ENCODE assay signal across 1 cellular context in the genomic region with DNA sequence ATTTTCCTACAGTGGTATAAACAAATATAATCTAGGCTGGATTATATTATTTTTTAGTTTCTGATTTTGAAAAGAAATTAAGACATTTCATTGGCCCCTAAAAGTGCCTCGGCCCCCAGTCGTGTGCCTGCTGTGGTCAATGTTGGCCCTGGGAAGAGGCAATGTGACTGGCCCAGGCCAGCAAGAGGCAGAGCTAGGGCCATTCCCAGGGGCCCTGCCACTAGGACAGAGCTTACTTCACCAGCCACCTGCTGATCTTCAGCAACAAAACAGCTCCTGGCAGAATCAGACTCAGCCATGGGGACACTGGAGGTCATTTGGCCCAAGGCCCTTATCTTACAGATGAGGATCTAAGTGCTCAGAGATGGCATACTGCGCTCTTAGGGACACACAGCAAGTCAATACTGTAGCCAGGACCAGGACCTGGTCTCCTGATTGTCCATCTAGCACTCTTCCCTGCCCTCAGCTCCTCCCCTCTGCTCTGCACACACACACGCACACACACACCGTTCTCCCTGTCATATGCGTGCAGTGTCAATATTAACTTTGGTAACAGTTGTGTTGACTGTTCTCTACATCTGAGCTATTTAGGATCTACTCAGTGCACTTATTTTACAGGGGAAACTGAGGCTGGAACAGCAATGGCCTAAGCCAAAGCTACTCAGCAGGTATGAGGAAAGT.
TF ChIP-seq lines count a peak whose summit lies in the region.

No MANE protein-coding gene starts in this region.

TF ChIP-seq in HepG2, 621 proteins besides CTCF, POLR2A, EP300 and RAD21 (continued from another document and continues in another):
- TF ChIP-seq PHF20 (CRISPR knock-in tag; IDR thresholded peaks at IDR 0.05) (no peak), ZSCAN25 (CRISPR knock-in tag; IDR thresholded peaks at IDR 0.05) (peak; percentile 96), HMG20A (CRISPR knock-in tag; IDR thresholded peaks at IDR 0.05; ENCODE audit: borderline replicate concordance) (no peak), BORCS8-MEF2B (CRISPR knock-in tag; IDR thresholded peaks at IDR 0.05) (no peak), JUN (CRISPR knock-in tag; IDR thresholded peaks at IDR 0.05) (no peak), NKX3-1 (CRISPR knock-in tag; IDR thresholded peaks at IDR 0.05) (no peak), PPARG (CRISPR knock-in tag; conservative IDR thresholded peaks at IDR 0.05) (no peak), RARA (CRISPR knock-in tag; IDR thresholded peaks at IDR 0.05) (0 out of 2 replicates have a peak, but pooled peaks have one; percentile 35), ZNF331 (CRISPR knock-in tag; IDR thresholded peaks at IDR 0.05) (no peak), ELF1 (CRISPR knock-in tag; IDR thresholded peaks at IDR 0.05) (no peak), ZNF138 (CRISPR knock-in tag; IDR thresholded peaks at IDR 0.05; ENCODE audit: low read depth) (no peak), ZKSCAN5 (CRISPR knock-in tag; IDR thresholded peaks at IDR 0.05) (no peak), ARNTL (CRISPR knock-in tag; IDR thresholded peaks at IDR 0.05) (no peak), YEATS2 (CRISPR knock-in tag; IDR thresholded peaks at IDR 0.05; ENCODE audit: borderline replicate concordance) (no peak), ATM (IDR thresholded peaks at IDR 0.05; ENCODE audit: borderline replicate concordance) (no peak), ZNF792 (CRISPR knock-in tag; IDR thresholded peaks at IDR 0.05) (no peak), TSC22D2 (CRISPR knock-in tag; IDR thresholded peaks at IDR 0.05; ENCODE audit: borderline replicate concordance) (no peak), ZNF230 (CRISPR knock-in tag; IDR thresholded peaks at IDR 0.05) (no peak), ZNF724P (CRISPR knock-in tag; IDR thresholded peaks at IDR 0.05; ENCODE audit: borderline replicate concordance) (no peak), HHEX (CRISPR knock-in tag; IDR thresholded peaks at IDR 0.05) (peak; percentile 83), ZNF224 (CRISPR knock-in tag; IDR thresholded peaks at IDR 0.05) (no peak), SAFB2 (CRISPR knock-in tag; IDR thresholded peaks at IDR 0.05; ENCODE audit: borderline replicate concordance, low read depth) (no peak), IKZF4 (CRISPR knock-in tag; IDR thresholded peaks at IDR 0.05; ENCODE audit: borderline replicate concordance, low read depth, not compliant biosample characterization) (no peak), ZNF569 (CRISPR knock-in tag; IDR thresholded peaks at IDR 0.05; ENCODE audit: borderline replicate concordance) (no peak), SOX6 (IDR thresholded peaks at IDR 0.05) (no peak), SOX6 (CRISPR knock-in tag; IDR thresholded peaks at IDR 0.05) (peak; percentile 51), PCBP2 (optimal IDR thresholded peaks at IDR 0.05; ENCODE audit: low read depth, low read length, poor library complexity, severe bottlenecking) (no peak), HNRNPK (IDR thresholded peaks at IDR 0.05; ENCODE audit: low read depth, low read length, poor library complexity, severe bottlenecking) (no peak), ZNF256 (CRISPR knock-in tag; conservative IDR thresholded peaks at IDR 0.05) (no peak), ZNF589 (CRISPR knock-in tag; conservative IDR thresholded peaks at IDR 0.05) (no peak), JUNB (CRISPR knock-in tag; IDR thresholded peaks at IDR 0.05; ENCODE audit: borderline replicate concordance) (no peak), ZNF263 (CRISPR knock-in tag; IDR thresholded peaks at IDR 0.05) (no peak), ZNF552 (CRISPR knock-in tag; IDR thresholded peaks at IDR 0.05; ENCODE audit: borderline replicate concordance) (no peak), ZSCAN21 (CRISPR knock-in tag; IDR thresholded peaks at IDR 0.05; ENCODE audit: borderline replicate concordance) (no peak), ZFX (CRISPR knock-in tag; IDR thresholded peaks at IDR 0.05; ENCODE audit: low read depth) (no peak)
- TF ChIP-seq, protein P1, sequence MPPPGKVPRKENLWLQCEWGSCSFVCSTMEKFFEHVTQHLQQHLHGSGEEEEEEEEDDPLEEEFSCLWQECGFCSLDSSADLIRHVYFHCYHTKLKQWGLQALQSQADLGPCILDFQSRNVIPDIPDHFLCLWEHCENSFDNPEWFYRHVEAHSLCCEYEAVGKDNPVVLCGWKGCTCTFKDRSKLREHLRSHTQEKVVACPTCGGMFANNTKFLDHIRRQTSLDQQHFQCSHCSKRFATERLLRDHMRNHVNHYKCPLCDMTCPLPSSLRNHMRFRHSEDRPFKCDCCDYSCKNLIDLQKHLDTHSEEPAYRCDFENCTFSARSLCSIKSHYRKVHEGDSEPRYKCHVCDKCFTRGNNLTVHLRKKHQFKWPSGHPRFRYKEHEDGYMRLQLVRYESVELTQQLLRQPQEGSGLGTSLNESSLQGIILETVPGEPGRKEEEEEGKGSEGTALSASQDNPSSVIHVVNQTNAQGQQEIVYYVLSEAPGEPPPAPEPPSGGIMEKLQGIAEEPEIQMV (CRISPR knock-in tag; IDR thresholded peaks at IDR 0.05; ENCODE audit: low read depth) = no peak
- TF ChIP-seq, protein P2, sequence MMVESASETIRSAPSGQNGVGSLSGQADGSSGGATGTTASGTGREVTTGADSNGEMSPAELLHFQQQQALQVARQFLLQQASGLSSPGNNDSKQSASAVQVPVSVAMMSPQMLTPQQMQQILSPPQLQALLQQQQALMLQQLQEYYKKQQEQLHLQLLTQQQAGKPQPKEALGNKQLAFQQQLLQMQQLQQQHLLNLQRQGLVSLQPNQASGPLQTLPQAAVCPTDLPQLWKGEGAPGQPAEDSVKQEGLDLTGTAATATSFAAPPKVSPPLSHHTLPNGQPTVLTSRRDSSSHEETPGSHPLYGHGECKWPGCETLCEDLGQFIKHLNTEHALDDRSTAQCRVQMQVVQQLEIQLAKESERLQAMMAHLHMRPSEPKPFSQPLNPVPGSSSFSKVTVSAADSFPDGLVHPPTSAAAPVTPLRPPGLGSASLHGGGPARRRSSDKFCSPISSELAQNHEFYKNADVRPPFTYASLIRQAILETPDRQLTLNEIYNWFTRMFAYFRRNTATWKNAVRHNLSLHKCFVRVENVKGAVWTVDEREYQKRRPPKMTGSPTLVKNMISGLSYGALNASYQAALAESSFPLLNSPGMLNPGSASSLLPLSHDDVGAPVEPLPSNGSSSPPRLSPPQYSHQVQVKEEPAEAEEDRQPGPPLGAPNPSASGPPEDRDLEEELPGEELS (CRISPR knock-in tag; IDR thresholded peaks at IDR 0.05) = peak; percentile 72
- TF ChIP-seq, protein P3, sequence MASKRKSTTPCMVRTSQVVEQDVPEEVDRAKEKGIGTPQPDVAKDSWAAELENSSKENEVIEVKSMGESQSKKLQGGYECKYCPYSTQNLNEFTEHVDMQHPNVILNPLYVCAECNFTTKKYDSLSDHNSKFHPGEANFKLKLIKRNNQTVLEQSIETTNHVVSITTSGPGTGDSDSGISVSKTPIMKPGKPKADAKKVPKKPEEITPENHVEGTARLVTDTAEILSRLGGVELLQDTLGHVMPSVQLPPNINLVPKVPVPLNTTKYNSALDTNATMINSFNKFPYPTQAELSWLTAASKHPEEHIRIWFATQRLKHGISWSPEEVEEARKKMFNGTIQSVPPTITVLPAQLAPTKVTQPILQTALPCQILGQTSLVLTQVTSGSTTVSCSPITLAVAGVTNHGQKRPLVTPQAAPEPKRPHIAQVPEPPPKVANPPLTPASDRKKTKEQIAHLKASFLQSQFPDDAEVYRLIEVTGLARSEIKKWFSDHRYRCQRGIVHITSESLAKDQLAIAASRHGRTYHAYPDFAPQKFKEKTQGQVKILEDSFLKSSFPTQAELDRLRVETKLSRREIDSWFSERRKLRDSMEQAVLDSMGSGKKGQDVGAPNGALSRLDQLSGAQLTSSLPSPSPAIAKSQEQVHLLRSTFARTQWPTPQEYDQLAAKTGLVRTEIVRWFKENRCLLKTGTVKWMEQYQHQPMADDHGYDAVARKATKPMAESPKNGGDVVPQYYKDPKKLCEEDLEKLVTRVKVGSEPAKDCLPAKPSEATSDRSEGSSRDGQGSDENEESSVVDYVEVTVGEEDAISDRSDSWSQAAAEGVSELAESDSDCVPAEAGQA (IDR thresholded peaks at IDR 0.05; ENCODE audit: low read depth) = no peak
- TF ChIP-seq, protein P3 (CRISPR knock-in tag; IDR thresholded peaks at IDR 0.05; ENCODE audit: borderline replicate concordance) = no peak
- TF ChIP-seq, protein P4, sequence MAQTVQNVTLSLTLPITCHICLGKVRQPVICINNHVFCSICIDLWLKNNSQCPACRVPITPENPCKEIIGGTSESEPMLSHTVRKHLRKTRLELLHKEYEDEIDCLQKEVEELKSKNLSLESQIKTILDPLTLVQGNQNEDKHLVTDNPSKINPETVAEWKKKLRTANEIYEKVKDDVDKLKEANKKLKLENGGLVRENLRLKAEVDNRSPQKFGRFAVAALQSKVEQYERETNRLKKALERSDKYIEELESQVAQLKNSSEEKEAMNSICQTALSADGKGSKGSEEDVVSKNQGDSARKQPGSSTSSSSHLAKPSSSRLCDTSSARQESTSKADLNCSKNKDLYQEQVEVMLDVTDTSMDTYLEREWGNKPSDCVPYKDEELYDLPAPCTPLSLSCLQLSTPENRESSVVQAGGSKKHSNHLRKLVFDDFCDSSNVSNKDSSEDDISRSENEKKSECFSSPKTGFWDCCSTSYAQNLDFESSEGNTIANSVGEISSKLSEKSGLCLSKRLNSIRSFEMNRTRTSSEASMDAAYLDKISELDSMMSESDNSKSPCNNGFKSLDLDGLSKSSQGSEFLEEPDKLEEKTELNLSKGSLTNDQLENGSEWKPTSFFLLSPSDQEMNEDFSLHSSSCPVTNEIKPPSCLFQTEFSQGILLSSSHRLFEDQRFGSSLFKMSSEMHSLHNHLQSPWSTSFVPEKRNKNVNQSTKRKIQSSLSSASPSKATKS (CRISPR knock-in tag; IDR thresholded peaks at IDR 0.05) = no peak
- TF ChIP-seq, protein P5, sequence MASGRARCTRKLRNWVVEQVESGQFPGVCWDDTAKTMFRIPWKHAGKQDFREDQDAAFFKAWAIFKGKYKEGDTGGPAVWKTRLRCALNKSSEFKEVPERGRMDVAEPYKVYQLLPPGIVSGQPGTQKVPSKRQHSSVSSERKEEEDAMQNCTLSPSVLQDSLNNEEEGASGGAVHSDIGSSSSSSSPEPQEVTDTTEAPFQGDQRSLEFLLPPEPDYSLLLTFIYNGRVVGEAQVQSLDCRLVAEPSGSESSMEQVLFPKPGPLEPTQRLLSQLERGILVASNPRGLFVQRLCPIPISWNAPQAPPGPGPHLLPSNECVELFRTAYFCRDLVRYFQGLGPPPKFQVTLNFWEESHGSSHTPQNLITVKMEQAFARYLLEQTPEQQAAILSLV (CRISPR knock-in tag; IDR thresholded peaks at IDR 0.05; ENCODE audit: borderline replicate concordance) = no peak
- TF ChIP-seq, protein P6, sequence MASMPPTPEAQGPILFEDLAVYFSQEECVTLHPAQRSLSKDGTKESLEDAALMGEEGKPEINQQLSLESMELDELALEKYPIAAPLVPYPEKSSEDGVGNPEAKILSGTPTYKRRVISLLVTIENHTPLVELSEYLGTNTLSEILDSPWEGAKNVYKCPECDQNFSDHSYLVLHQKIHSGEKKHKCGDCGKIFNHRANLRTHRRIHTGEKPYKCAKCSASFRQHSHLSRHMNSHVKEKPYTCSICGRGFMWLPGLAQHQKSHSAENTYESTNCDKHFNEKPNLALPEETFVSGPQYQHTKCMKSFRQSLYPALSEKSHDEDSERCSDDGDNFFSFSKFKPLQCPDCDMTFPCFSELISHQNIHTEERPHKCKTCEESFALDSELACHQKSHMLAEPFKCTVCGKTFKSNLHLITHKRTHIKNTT (CRISPR knock-in tag; IDR thresholded peaks at IDR 0.05) = no peak
- TF ChIP-seq, protein P7, sequence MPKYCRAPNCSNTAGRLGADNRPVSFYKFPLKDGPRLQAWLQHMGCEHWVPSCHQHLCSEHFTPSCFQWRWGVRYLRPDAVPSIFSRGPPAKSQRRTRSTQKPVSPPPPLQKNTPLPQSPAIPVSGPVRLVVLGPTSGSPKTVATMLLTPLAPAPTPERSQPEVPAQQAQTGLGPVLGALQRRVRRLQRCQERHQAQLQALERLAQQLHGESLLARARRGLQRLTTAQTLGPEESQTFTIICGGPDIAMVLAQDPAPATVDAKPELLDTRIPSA (CRISPR knock-in tag; IDR thresholded peaks at IDR 0.05; ENCODE audit: borderline replicate concordance) = no peak
- TF ChIP-seq, protein P8, sequence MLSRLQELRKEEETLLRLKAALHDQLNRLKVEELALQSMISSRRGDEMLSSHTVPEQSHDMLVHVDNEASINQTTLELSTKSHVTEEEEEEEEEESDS (CRISPR knock-in tag; IDR thresholded peaks at IDR 0.05; ENCODE audit: borderline replicate concordance) = no peak
- TF ChIP-seq, protein P9, sequence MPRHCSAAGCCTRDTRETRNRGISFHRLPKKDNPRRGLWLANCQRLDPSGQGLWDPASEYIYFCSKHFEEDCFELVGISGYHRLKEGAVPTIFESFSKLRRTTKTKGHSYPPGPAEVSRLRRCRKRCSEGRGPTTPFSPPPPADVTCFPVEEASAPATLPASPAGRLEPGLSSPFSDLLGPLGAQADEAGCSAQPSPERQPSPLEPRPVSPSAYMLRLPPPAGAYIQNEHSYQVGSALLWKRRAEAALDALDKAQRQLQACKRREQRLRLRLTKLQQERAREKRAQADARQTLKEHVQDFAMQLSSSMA (CRISPR knock-in tag; IDR thresholded peaks at IDR 0.05) = no peak
- TF ChIP-seq, protein P10, sequence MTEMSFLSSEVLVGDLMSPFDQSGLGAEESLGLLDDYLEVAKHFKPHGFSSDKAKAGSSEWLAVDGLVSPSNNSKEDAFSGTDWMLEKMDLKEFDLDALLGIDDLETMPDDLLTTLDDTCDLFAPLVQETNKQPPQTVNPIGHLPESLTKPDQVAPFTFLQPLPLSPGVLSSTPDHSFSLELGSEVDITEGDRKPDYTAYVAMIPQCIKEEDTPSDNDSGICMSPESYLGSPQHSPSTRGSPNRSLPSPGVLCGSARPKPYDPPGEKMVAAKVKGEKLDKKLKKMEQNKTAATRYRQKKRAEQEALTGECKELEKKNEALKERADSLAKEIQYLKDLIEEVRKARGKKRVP (CRISPR knock-in tag; IDR thresholded peaks at IDR 0.05) = no peak
